Comparison of ENCODE assay signal across 1 cellular context in genomic region chr14:66509874-66510273, GRCh38.
TF ChIP-seq lines count a peak whose summit lies in the region.

No MANE protein-coding gene starts in this region.

TF ChIP-seq in HepG2, 621 proteins besides CTCF, POLR2A, EP300 and RAD21:
- TF ChIP-seq KDM4B (CRISPR knock-in tag; IDR thresholded peaks at IDR 0.05) (no peak), ZNF33A (CRISPR knock-in tag; IDR thresholded peaks at IDR 0.05; ENCODE audit: borderline replicate concordance) (no peak), ZNF44 (CRISPR knock-in tag; IDR thresholded peaks at IDR 0.05) (no peak), ZNF451 (CRISPR knock-in tag; IDR thresholded peaks at IDR 0.05) (no peak), ZBTB2 (CRISPR knock-in tag; IDR thresholded peaks at IDR 0.05; ENCODE audit: low read depth) (no peak), RARA (CRISPR knock-in tag; IDR thresholded peaks at IDR 0.05) (no peak), REST (IDR thresholded peaks at IDR 0.05; ENCODE audit: borderline replicate concordance in 1 of 2, low read depth in 1 of 2, low read length in 2 of 2) (peak; percentile 24 to 90), MIER2 (CRISPR knock-in tag; IDR thresholded peaks at IDR 0.05) (peak; percentile 86; the same call in 1 of the 2 replicates)
